9 cellular contexts compared by ENCODE assay signal in the genomic region with DNA sequence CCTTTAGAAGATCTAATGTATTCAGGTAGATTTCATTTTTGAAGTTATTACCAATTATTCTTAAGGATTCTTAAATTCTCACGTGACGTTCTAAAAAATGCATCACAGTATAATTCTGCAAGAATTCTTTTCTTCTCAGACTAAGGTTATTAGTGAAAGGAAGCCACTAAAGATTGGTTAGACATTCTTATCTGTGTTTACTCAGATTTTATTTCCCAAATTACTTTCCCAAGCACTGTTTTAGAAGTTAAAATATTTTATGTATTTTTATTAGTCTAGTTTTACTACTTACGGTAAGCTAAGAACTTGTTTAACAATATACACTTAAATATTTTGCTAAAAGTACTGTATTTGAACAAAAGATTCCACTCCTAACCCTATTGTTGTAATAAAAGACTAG.
"Had no signal": no experiment of that assay in that cellular context is flagged by ENCODE, and none has a peak within 500 bp of the region (broad histone marks: within the 10 kb centered on the region; RNA-seq: fewer than 3 reads in every experiment).

No MANE protein-coding gene starts in this region.

- DNase-seq: H9, HCEC 1CT, HFFc6, IMR-90 had no signal

- H3K4me3 ChIP-seq: GM23338, K562 had no signal

- H3K4me1 Mint-ChIP-seq: GM23338, H9 had no signal

- H3K27ac Mint-ChIP-seq: GM23338, H9 had no signal

- FAIRE-seq: H1, H54, HTR-8/SVneo, K562 had no signal

- H3K4me3 Mint-ChIP-seq: GM23338, H9, HFFc6 had no signal

- H3K9me3 Mint-ChIP-seq: GM23338, HFFc6 had no signal
